12 cellular contexts compared by ENCODE assay signal in genomic region chr7:130380121-130380860, GRCh38. TPM values are rescaled to one million over a fixed set of nuclear protein-coding genes. Genes with fewer than 3 reads are reported as not detected.
DNase-seq lines count a peak whose midpoint lies in the region; ATAC-seq, FAIRE-seq and TF ChIP-seq lines count a peak whose summit lies in the region.
"Had no signal": no experiment of that assay in that cellular context is flagged by ENCODE, and none has a peak within 500 bp of the region (broad histone marks: within the 10 kb centered on the region; RNA-seq: fewer than 3 reads in every experiment).

Gene CPA1, plus strand, starts transcription at chr7:130380494. Its CDS starts 27 bp downstream, at chr7:130380521.

- CTCF ChIA-PET in activated CD8-positive, alpha-beta memory T cell treated with anti-CD3 and anti-CD28 coated beads, Interleukin-2, amount 10 ng/mL, durations not matched to agents 7 days and 5 days (lab: Charles Lee) = no interaction called here
- CTCF ChIA-PET in K562 (lab: Yijun Ruan, JAX; ENCODE audit: low intra/inter-chr PET ratio) = no interaction called here

- no peak within 1 kb of the TSS for H3K27ac Mint-ChIP-seq in activated CD8-positive, alpha-beta memory T cell treated with anti-CD3 and anti-CD28 coated beads, Interleukin-2, amount 10 ng/mL, durations not matched to agents 7 days and 5 days
- no peak within 1 kb of the TSS for H3K27ac Mint-ChIP-seq in activated T-cell treated with anti-CD3 and anti-CD28 coated beads, Interleukin-2, amount 50 U/mL, for 24 hours

- no peaks in the 10 kb centered on the region for H3K27me3 Mint-ChIP-seq in activated CD8-positive, alpha-beta memory T cell treated with anti-CD3 and anti-CD28 coated beads, Interleukin-2, amount 10 ng/mL, durations not matched to agents 7 days and 5 days
- no peaks in the 10 kb centered on the region for H3K27me3 Mint-ChIP-seq in activated T-cell treated with anti-CD3 and anti-CD28 coated beads, Interleukin-2, amount 50 U/mL, for 24 hours

- H3K4me1 Mint-ChIP-seq in activated CD8-positive, alpha-beta memory T cell treated with anti-CD3 and anti-CD28 coated beads, Interleukin-2, amount 10 ng/mL, durations not matched to agents 7 days and 5 days = no peaks in the 10 kb centered on the region
- no peaks in the 10 kb centered on the region for H3K4me1 Mint-ChIP-seq in activated T-cell treated with anti-CD3 and anti-CD28 coated beads, Interleukin-2, amount 50 U/mL, for 24 hours (ENCODE audit: low read depth)

- peak within 1 kb of the TSS in 1 of 2 experiments; percentile 69; a peak in 2 of 4 replicates for H3K9ac ChIP-seq in K562 (ENCODE audit: insufficient read depth in 1 of 2, low read depth in 2 of 2, low read length in 2 of 2)

- H3K79me2 ChIP-seq in K562 (ENCODE audit: control insufficient read depth, insufficient read depth, low read length) = no peaks in the 10 kb centered on the region

- H3K36me3 ChIP-seq in K562 (ENCODE audit: control insufficient read depth, insufficient read depth, low read length) (no peaks in the 10 kb centered on the region), testis (ENCODE audit: low read depth, missing control alignments) (no peaks in the 10 kb centered on the region)
- H3K36me3 ChIP-seq: adrenal gland had no signal

- no peak for TF ChIP-seq POLR2A in K562 (conservative IDR thresholded peaks at IDR 0.05)
- no peak for TF ChIP-seq POLR2A in testis (IDR thresholded peaks at IDR 0.05)

- POLR2A ChIA-PET in K562 (lab: Yijun Ruan, JAX) = interaction anchor here (0.6 to 1.1 kb wide), 4 partner anchors 8 to 36 kb away, joined by 3 to 6 read pairs (median 3); partner anchors contain the start of gene CPA5

- no peak for FAIRE-seq in K562 (lab: Jason Lieb, UNC)

- H3K4me3 ChIP-seq in K562 (no peak within 1 kb of the TSS), testis (peak within 1 kb of the TSS in 1 of 2 donors; percentile 21)
- H3K4me3 ChIP-seq: adrenal gland had no signal

- DNase-seq in activated CD8-positive, alpha-beta memory T cell treated with anti-CD3 and anti-CD28 coated beads, Interleukin-2, amount 10 ng/mL, durations not matched to agents 7 days and 5 days = peak; percentile 18
- DNase-seq in activated CD8-positive, alpha-beta memory T cell treated with anti-CD3 and anti-CD28 coated beads, Interleukin-2, amount 50 U/mL, for 4 hours = no peak
- DNase-seq in K562 (ENCODE audit: extremely low read depth in 1 of 4, low spot score in 3 of 4) (no peak), myocyte (ENCODE audit: low read depth) (peak; percentile 83), testis (peak; percentile 14), ACHN (no peak)
- DNase-seq in activated T-cell treated with anti-CD3 and anti-CD28 coated beads, Interleukin-2, amount 50 U/mL, for 24 hours = no peak
- DNase-seq: DMS79 treated with DMSO at 0.1 percent for 48 hours, NCI-H2029 treated with DMSO at 0.1 percent for 48 hours had no signal

- H3K27ac ChIP-seq in K562 (ENCODE audit: extremely low read depth, low read depth, low read length) (no peak within 1 kb of the TSS), testis (no peak within 1 kb of the TSS)

- no peaks in the 10 kb centered on the region for H3K9me1 ChIP-seq in K562 (ENCODE audit: control insufficient read depth, insufficient read depth, low read length)

- peaks cover 5 to 36% of the 10 kb centered on the region in 2 experiments; a peak in 4 of 5 replicates for H3K27me3 ChIP-seq in K562 (ENCODE audit: control insufficient read depth in 2 of 2, insufficient read depth in 2 of 2, low read length in 2 of 2)
- H3K27me3 ChIP-seq in testis = no peaks in the 10 kb centered on the region
- H3K27me3 ChIP-seq: adrenal gland had no signal

- TF ChIP-seq RAD21 in K562 (CRISPR knock-in tag; conservative IDR thresholded peaks at IDR 0.05 in 1 of 2, IDR thresholded peaks at IDR 0.05 in 1 of 2) = no peak

- no peaks in the 10 kb centered on the region for H4K20me1 ChIP-seq in K562 (replicated peaks; ENCODE audit: control insufficient read depth, insufficient read depth, low read length)

- no peak for ATAC-seq in activated CD8-positive, alpha-beta memory T cell treated with anti-CD3 and anti-CD28 coated beads, Interleukin-2, amount 10 ng/mL, durations not matched to agents 7 days and 5 days
- ATAC-seq in K562 = no peak; the same call in 2 of the 3 replicates
- ATAC-seq in GM18520 (IDR thresholded peaks at IDR 0.05; ENCODE audit: unreplicated experiment) = no peak

- no peak within 1 kb of the TSS for H3K4me2 ChIP-seq in K562 (ENCODE audit: insufficient read depth, low read length)

- no TSS peak for BruUV-seq in K562 (replicated peaks; lab: Mats Ljungman, UMichigan)

- WGBS in K562 (ENCODE audit: insufficient coverage, low coverage, missing lambda C conversion rate) = 10% methylated on average over 13 of the region's 13 CpGs
- 19 to 28% methylated on average over 5 to 13 of the region's 13 CpGs for WGBS in testis, 2 donors

- peak within 1 kb of the TSS; percentile 78 for H2AFZ ChIP-seq in K562 (ENCODE audit: low read depth, low read length)

- no peak within 1 kb of the TSS for H3K4me3 Mint-ChIP-seq in activated CD8-positive, alpha-beta memory T cell treated with anti-CD3 and anti-CD28 coated beads, Interleukin-2, amount 10 ng/mL, durations not matched to agents 7 days and 5 days
- H3K4me3 Mint-ChIP-seq in activated T-cell treated with anti-CD3 and anti-CD28 coated beads, Interleukin-2, amount 50 U/mL, for 24 hours = no peak within 1 kb of the TSS

- H3K9me3 Mint-ChIP-seq in activated CD8-positive, alpha-beta memory T cell treated with anti-CD3 and anti-CD28 coated beads, Interleukin-2, amount 10 ng/mL, durations not matched to agents 7 days and 5 days (ENCODE audit: low read depth) = no peaks in the 10 kb centered on the region
- H3K9me3 Mint-ChIP-seq in activated T-cell treated with anti-CD3 and anti-CD28 coated beads, Interleukin-2, amount 50 U/mL, for 24 hours = peaks cover 10% of the 10 kb centered on the region

- in situ Hi-C loops in K562 (cut with MboI) = no loop called here
- in situ Hi-C loops in ACHN (cut with HindIII; ENCODE audit: low pct_ligation_motif_present, low pct_unique_long_range_greater_than_20kb, low sequenced_read_pairs) = no loop called here

- H3K4me1 ChIP-seq in K562 (replicated peaks in 1 of 2; ENCODE audit: control insufficient read depth in 2 of 2, insufficient read depth in 2 of 2, low read length in 2 of 2) = peaks cover 7 to 22% of the 10 kb centered on the region in 2 experiments; a peak in 4 of 5 replicates
- H3K4me1 ChIP-seq in testis = peaks cover 9% of the 10 kb centered on the region
- H3K4me1 ChIP-seq: adrenal gland had no signal

- no peaks in the 10 kb centered on the region for H3K36me3 Mint-ChIP-seq in activated CD8-positive, alpha-beta memory T cell treated with anti-CD3 and anti-CD28 coated beads, Interleukin-2, amount 10 ng/mL, durations not matched to agents 7 days and 5 days
- no peaks in the 10 kb centered on the region for H3K36me3 Mint-ChIP-seq in activated T-cell treated with anti-CD3 and anti-CD28 coated beads, Interleukin-2, amount 50 U/mL, for 24 hours (ENCODE audit: low read depth)

- TF ChIP-seq CTCF in K562 (IDR thresholded peaks at IDR 0.05 in 2 of 3, conservative IDR thresholded peaks at IDR 0.05 in 1 of 3; ENCODE audit: insufficient read depth in 2 of 3, low read depth in 1 of 3, low read length in 3 of 3) (no peak), testis (IDR thresholded peaks at IDR 0.05) (no peak)

- intact Hi-C loops in K562 (cut with micrococcal nuclease) = no loop called here
- intact Hi-C loops in testis (cut with DNase I; ENCODE audit: low total_unique reads) = no loop called here

- H3K9me3 ChIP-seq in K562 (replicated peaks; ENCODE audit: control insufficient read depth, insufficient read depth, low read depth, low read length) (0 out of 2 replicates have a peak, but pooled peaks cover 3% of the 10 kb centered on the region), testis (no peaks in the 10 kb centered on the region)
- H3K9me3 ChIP-seq: adrenal gland had no signal

- no peak for TF ChIP-seq EP300 in K562 (IDR thresholded peaks at IDR 0.05; ENCODE audit: low read length)

TF ChIP-seq in K562, 482 proteins besides CTCF, POLR2A, EP300 and RAD21 (continues in another document):
- TF ChIP-seq CBFA2T3 (IDR thresholded peaks at IDR 0.05) (0 out of 2 replicates have a peak, but pooled peaks have one; percentile 6), ZBTB9 (CRISPR knock-in tag; IDR thresholded peaks at IDR 0.05) (no peak), TBL1XR1 (IDR thresholded peaks at IDR 0.05; ENCODE audit: low read length in 2 of 2) (no peak), HNRNPUL1 (IDR thresholded peaks at IDR 0.05; ENCODE audit: low read length) (no peak)

RNA-seq across cellular contexts. Expression of gene CPA1, which starts in this region (rescaled TPM):
- not detected for total RNA-seq in activated CD8-positive, alpha-beta memory T cell treated with anti-CD3 and anti-CD28 coated beads, Interleukin-2, amount 10 ng/mL, durations not matched to agents 7 days and 5 days
- not detected in 2 replicates for total RNA-seq in K562 (2011; cell fraction: chromatin; rRNA removed; ENCODE audit: low replicate concordance)
- total RNA-seq in K562 (2011; cell fraction: nucleolus; rRNA removed) = not detected in 2 replicates
- not detected in 2 replicates for total RNA-seq in K562 (2011; cell fraction: nucleoplasm; rRNA removed)
- total RNA-seq in K562 (2014; rRNA removed) = not detected in 2 replicates
- total RNA-seq in K562 (2014; rRNA removed; fragmentation: Illumina TruSeq; extraction: Trizol) = not detected in 2 replicates
- total RNA-seq in K562 (2015; rRNA removed; fragmentation: Illumina TruSeq; extraction: Trizol) = not detected in 2 replicates
- total RNA-seq in K562 (2021) = 6.5 and 9.7 TPM in 2 replicates
- not detected in 2 replicates for polyA plus RNA-seq in K562 (2011; rRNA removed)
- polyA plus RNA-seq in K562 (2011; cell fraction: cytosol; rRNA removed) = not detected in 2 replicates
- not detected in 2 replicates for polyA plus RNA-seq in K562 (2011; cell fraction: nucleus; rRNA removed)
- polyA plus RNA-seq in K562 (2012) = not detected in 2 replicates
- polyA plus RNA-seq in K562 (2014; fragmentation: Illumina TruSeq; extraction: Trizol) = not detected in 2 replicates
- not detected for polyA plus RNA-seq in K562 (2014; fragmentation: Nextera tagmentation; extraction: Ambion mirVana)
- not detected in 2 replicates for polyA plus RNA-seq in K562 (2014; rRNA removed)
- not detected in 2 replicates for polyA minus RNA-seq in K562 (2011; rRNA and poly(A)+ RNA removed)
- polyA minus RNA-seq in K562 (2011; cell fraction: cytosol; rRNA and poly(A)+ RNA removed) = not detected in 2 replicates
- not detected in 2 replicates for polyA minus RNA-seq in K562 (2011; cell fraction: nucleus; rRNA and poly(A)+ RNA removed)
- total RNA-seq in myocyte = 1.3 and 6.5 TPM in 2 replicates
- 1.6 TPM for polyA plus RNA-seq in myocyte (2012)
- total RNA-seq in testis = 1 to 10 TPM; 3.0 to 3.9 TPM
- 2.5 TPM for polyA plus RNA-seq in testis (ENCODE audit: insufficient read depth, low read depth, low replicate concordance)
- total RNA-seq: OCI-LY7 had no signal

Comparison
In these comparisons a context has a peak if more than half of its experiments do, and no peak if none do; other contexts are left out.
1. Peak in DNase-seq in activated CD8-positive, alpha-beta memory T cell treated with anti-CD3 and anti-CD28 coated beads, Interleukin-2, amount 10 ng/mL, durations not matched to agents 7 days and 5 days; RNA of the gene not detected or under 1 TPM.
2. DNase-seq: peak in myocyte (single experiment) and testis (single experiment); none in activated CD8-positive, alpha-beta memory T cell treated with anti-CD3 and anti-CD28 coated beads, Interleukin-2, amount 50 U/mL, for 4 hours (single experiment), K562 (0 of 4), activated T-cell treated with anti-CD3 and anti-CD28 coated beads, Interleukin-2, amount 50 U/mL, for 24 hours (single experiment) and ACHN (single experiment).